ENCODE assay signal across 8 cellular contexts in the genomic region with DNA sequence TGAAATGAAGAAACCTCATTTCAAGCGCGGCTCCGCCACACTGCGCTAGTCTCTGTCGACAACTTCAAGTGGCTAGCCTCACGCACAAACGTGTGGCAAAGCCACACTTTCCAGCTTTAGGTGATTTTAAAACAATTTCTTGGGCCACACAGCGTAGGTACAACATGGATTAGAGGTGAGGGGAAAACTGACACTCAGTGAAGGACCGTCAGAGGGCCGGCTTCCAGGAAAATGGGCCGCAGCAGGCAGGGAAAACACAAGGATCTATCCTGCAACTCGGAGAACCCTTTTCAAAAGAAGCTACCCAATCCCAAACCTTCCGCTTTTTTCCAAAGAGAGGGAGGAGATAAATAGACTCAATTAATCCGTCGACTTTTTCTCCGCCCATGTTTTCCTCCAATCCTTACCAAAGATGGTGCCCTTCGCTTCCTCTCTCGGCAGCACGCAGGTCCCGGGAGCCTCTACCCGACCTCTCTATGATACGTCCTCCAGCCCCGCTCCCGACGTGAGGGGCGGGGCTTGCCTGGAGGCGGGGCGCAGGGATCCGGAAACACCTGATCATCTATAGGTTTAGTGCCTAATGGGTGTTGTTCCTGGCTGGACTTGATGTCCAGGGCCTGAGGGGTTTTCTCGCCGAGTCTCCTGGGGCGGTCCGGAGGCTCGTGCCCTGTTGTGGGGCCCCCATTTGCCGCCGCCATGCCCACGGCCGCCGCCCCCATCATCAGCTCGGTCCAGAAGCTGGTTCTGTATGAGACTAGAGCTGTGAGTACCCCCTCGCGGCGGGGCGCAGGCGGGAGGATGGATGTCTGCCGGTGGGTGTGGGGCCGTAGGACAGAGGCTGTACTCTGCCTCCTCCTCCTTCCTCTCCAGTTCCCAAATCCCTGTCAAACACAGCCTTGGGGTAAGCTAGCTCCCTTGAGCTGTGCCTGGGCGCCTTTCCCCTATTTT. TPM values are rescaled to one million over a fixed set of nuclear protein-coding genes. Genes with fewer than 3 reads are reported as not detected.
A peak's percentile ranks its signal among the peaks of the same experiment; 100 is the strongest.
DNase-seq lines count a peak whose midpoint lies in the region; ATAC-seq lines count a peak whose summit lies in the region.

A gene (minus strand): TSS at position 463 of the 948 bp plus-strand sequence. CDS start 15,457 bp downstream, outside the sequence.
A gene (plus strand): TSS at position 557 of the 948 bp plus-strand sequence. CDS start 140 bp downstream, at position 697.

- H3K4me1 ChIP-seq in mesenchymal stem cell (ENCODE audit: control insufficient read depth, insufficient read depth, low read depth, low read length): no peaks in the 10 kb centered on the region

- H3K4me3 ChIP-seq in mesenchymal stem cell (ENCODE audit: insufficient read depth in 1 of 2, low read depth in 1 of 2, low read length in 2 of 2): peak within 1 kb of the TSS; percentile 79 to 98

- H3K27ac ChIP-seq in mesenchymal stem cell (ENCODE audit: low read length, poor library complexity, severe bottlenecking): peak within 1 kb of the TSS; percentile 76

- H4K8ac ChIP-seq in mesenchymal stem cell (ENCODE audit: low read length): peak within 1 kb of the TSS; percentile 93

- peak; percentile 91 for DNase-seq in COLO668 (lab: John Stamatoyannopoulos, UW; ENCODE audit: unreplicated experiment)
- DNase-seq in HS-5 (ENCODE audit: low read depth): peak; percentile 73
- DNase-seq in NK-92 (lab: John Stamatoyannopoulos, UW; ENCODE audit: unreplicated experiment): peak; percentile 36
- peak; percentile 78 to 81 for DNase-seq in activated CD8-positive, alpha-beta memory T cell treated with anti-CD3 and anti-CD28 coated beads for 4 hours (ENCODE audit: low read depth in 2 of 2)
- peak; percentile 78 to 82 (median 79) for DNase-seq in effector memory CD8-positive, alpha-beta T cell
- peak; percentile 95 for DNase-seq in mesenchymal stem cell
- DNase-seq in stimulated activated CD8-positive, alpha-beta memory T cell treated with anti-CD3 and anti-CD28 coated beads, Interleukin-12 subunit alpha, Interleukin-12 subunit beta, amount 100 ng/mL, for 4 hours (ENCODE audit: low read depth): peak; percentile 79

- H3K36me3 Mint-ChIP-seq in effector memory CD8-positive, alpha-beta T cell (ENCODE audit: insufficient read depth): peaks cover 3% of the 10 kb centered on the region

- peaks cover 0 to 10% of the 10 kb centered on the region in 2 experiments for H3K27me3 ChIP-seq in mesenchymal stem cell (ENCODE audit: control insufficient read depth in 1 of 2, insufficient read depth in 1 of 2, low read length in 2 of 2)

- no peak within 1 kb of the TSS for H2AK5ac ChIP-seq in mesenchymal stem cell (ENCODE audit: low read length, severe bottlenecking)

- peak within 1 kb of the TSS; percentile 85 to 86 for H3K4me3 Mint-ChIP-seq in effector memory CD8-positive, alpha-beta T cell

- H3K4me1 Mint-ChIP-seq in effector memory CD8-positive, alpha-beta T cell (ENCODE audit: low read depth in 2 of 2): peaks cover 17 to 25% of the 10 kb centered on the region in 2 donors

- peak within 1 kb of the TSS in 1 of 2 experiments; percentile 41 for H3K14ac ChIP-seq in mesenchymal stem cell (ENCODE audit: low read length in 2 of 2)

- no peaks in the 10 kb centered on the region for H3K9me3 ChIP-seq in mesenchymal stem cell (ENCODE audit: control insufficient read depth, low read length)

- no peak within 1 kb of the TSS for H4K91ac ChIP-seq in mesenchymal stem cell (ENCODE audit: low read length)

- H2BK120ac ChIP-seq in mesenchymal stem cell (ENCODE audit: low read depth, low read length): no peak within 1 kb of the TSS

- no peak within 1 kb of the TSS for H2BK12ac ChIP-seq in mesenchymal stem cell (ENCODE audit: low read length in 2 of 2)

- H3K4ac ChIP-seq in mesenchymal stem cell (ENCODE audit: low read depth in 1 of 2, low read length in 2 of 2): no peak within 1 kb of the TSS

- H3K79me1 ChIP-seq in mesenchymal stem cell (replicated peaks; ENCODE audit: low read length, poor library complexity, severe bottlenecking): peaks cover 18% of the 10 kb centered on the region

- peak within 1 kb of the TSS; percentile 99 for H3K4me2 ChIP-seq in mesenchymal stem cell (ENCODE audit: low read length, poor library complexity, severe bottlenecking)

- H3K36me3 ChIP-seq in mesenchymal stem cell (ENCODE audit: control insufficient read depth in 1 of 2, insufficient read depth in 2 of 2, low read depth in 1 of 2, low read length in 2 of 2): peaks cover 0 to 7% of the 10 kb centered on the region in 2 experiments

- H3K23ac ChIP-seq in mesenchymal stem cell (ENCODE audit: low read length in 2 of 2): peak within 1 kb of the TSS in 1 of 2 experiments; percentile 14

- peak; percentile 45 for ATAC-seq in GM19468 (IDR thresholded peaks at IDR 0.05; ENCODE audit: extremely low read depth, unreplicated experiment)
- ATAC-seq in effector memory CD8-positive, alpha-beta T cell (replicated peaks): peak; percentile 95

- peak within 1 kb of the TSS; percentile 54 to 58 for H3K18ac ChIP-seq in mesenchymal stem cell (ENCODE audit: low read depth in 1 of 2, low read length in 2 of 2)

- H3K27me3 Mint-ChIP-seq in effector memory CD8-positive, alpha-beta T cell: no peaks in the 10 kb centered on the region

- H2BK5ac ChIP-seq in mesenchymal stem cell (ENCODE audit: low read depth, low read length, poor library complexity, severe bottlenecking): no peak within 1 kb of the TSS

- peak within 1 kb of the TSS; percentile 89 for H2BK15ac ChIP-seq in mesenchymal stem cell (ENCODE audit: low read depth, poor library complexity, severe bottlenecking)

- H3K9ac ChIP-seq in mesenchymal stem cell (ENCODE audit: low read length): peak within 1 kb of the TSS; percentile 95

- peak within 1 kb of the TSS; percentile 99 for H2AFZ ChIP-seq in mesenchymal stem cell (ENCODE audit: low read depth, low read length)

- H3K27ac Mint-ChIP-seq in effector memory CD8-positive, alpha-beta T cell: peak within 1 kb of the TSS; percentile 85 to 87

- WGBS in mesenchymal stem cell: under 1% methylated on average over 33 of the region's 48 CpGs

- H3K9me3 Mint-ChIP-seq in effector memory CD8-positive, alpha-beta T cell: no peaks in the 10 kb centered on the region

RNA-seq across cellular contexts. Expression of the first gene that starts in this region (rescaled TPM):
- 1.9 TPM for polyA plus RNA-seq in mesenchymal stem cell (2013, experiment 1 of 2)
- 2.3 TPM for polyA plus RNA-seq in mesenchymal stem cell (2013, experiment 2 of 2)

RNA-seq across cellular contexts. Expression of the second gene that starts in this region (rescaled TPM):
- polyA plus RNA-seq in mesenchymal stem cell (2013, experiment 1 of 2): 7.7 TPM
- polyA plus RNA-seq in mesenchymal stem cell (2013, experiment 2 of 2): 7.8 TPM

Comparison
In these comparisons a context has a peak if more than half of its experiments do, and no peak if none do; other contexts are left out.
1. Peak in every context shown above with its lines: DNase-seq, ATAC-seq, H3K4me3 ChIP-seq and H3K27ac ChIP-seq.
2. DNase-seq: peak in every context shown above with its lines; median percentile 95 in mesenchymal stem cell; 91 in COLO668; 80 in activated CD8-positive, alpha-beta memory T cell treated with anti-CD3 and anti-CD28 coated beads for 4 hours; 79 in effector memory CD8-positive, alpha-beta T cell; 79 in stimulated activated CD8-positive, alpha-beta memory T cell treated with anti-CD3 and anti-CD28 coated beads, Interleukin-12 subunit alpha, Interleukin-12 subunit beta, amount 100 ng/mL, for 4 hours; 73 in HS-5; 36 in NK-92.